In the genomic region with DNA sequence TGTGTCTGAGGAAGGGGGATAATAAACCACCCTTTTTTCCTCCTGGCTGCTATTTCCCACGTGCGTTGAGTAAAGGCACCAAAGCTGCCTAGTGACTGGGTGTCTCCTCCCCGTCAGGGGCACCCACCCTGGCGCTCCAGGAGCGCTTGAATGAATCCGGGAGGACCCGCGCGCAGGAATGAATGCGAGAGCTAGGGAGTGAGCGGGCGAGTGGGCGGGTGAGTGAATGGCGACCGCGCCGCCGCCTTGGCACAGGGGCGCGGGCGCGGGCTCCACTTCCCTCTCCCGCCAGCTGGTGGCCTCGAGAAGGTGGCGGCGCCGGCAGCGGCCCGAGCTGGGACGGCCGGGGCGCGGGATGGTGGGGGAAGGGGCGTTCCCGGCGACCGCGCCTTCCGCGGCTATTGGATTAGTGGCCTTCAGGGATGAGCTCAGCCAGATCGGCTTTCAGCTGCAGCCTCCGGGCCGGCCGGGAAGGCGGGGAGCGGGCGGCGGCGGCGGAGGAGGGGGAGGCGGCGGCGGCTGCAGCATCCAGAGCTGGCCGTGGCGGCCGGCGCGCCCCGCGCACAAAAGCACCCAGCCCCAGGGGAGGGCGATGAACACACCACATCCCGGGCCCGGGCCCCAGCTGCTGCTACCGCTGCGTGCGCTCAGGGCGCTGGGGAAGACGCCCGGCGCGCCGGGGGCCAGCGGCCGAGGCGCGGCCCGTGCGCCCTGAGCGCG, we compare ENCODE assay signal across 8 cellular contexts. TPM values are rescaled to one million over a fixed set of nuclear protein-coding genes. Genes with fewer than 3 reads are reported as not detected.
DNase-seq lines count a peak whose midpoint lies in the region; ATAC-seq and TF ChIP-seq lines count a peak whose summit lies in the region.

A gene (plus strand): TSS at position 435 of the 720 bp plus-strand sequence. CDS start 14,758 bp downstream, outside the sequence.

- intact Hi-C loops in esophagus squamous epithelium (cut with DNase I) (no loop called here), natural killer cell (cut with micrococcal nuclease) (no loop called here)

- H3K4me3 ChIP-seq in LNCaP clone FGC (ENCODE audit: low read depth, low read length) (no peak within 1 kb of the TSS), esophagus squamous epithelium (peak within 1 kb of the TSS; percentile 23 to 65 (median 42))

- TF ChIP-seq POLR2A in esophagus squamous epithelium (IDR thresholded peaks at IDR 0.05), result no peak

- peaks cover 65 to 71% of the 10 kb centered on the region in 2 donors for H3K27me3 Mint-ChIP-seq in T-cell
- H3K27me3 Mint-ChIP-seq in natural killer cell (ENCODE audit: low read depth in 2 of 2), result peaks cover 61 to 86% of the 10 kb centered on the region in 2 donors

- no peak within 1 kb of the TSS for H3K27ac ChIP-seq in esophagus squamous epithelium

- H3K9me3 ChIP-seq in esophagus squamous epithelium, result no peaks in the 10 kb centered on the region

- DNase-seq in DMS53 (lab: John Stamatoyannopoulos, UW) (peak; percentile 76), LNCaP clone FGC (ENCODE audit: low read depth) (no peak), T-cell (no peak), esophagus squamous epithelium (lab: John Stamatoyannopoulos, UW) (no peak), natural killer cell (no peak), hippocampal formation (lab: John Stamatoyannopoulos, UW) (no peak)
- no peak for DNase-seq in activated effector memory CD4-positive, alpha-beta T cell treated with Interleukin-2 at 50 U/mL for 16 hours

- H3K27ac Mint-ChIP-seq in T-cell (no peak within 1 kb of the TSS), natural killer cell (no peak within 1 kb of the TSS)

- H3K27me3 ChIP-seq in esophagus squamous epithelium, result peaks cover 12 to 92% (median 16%) of the 10 kb centered on the region in 4 donors

- H3K4me3 Mint-ChIP-seq in T-cell (peak within 1 kb of the TSS; percentile 46 to 79 (median 61)), natural killer cell (peak within 1 kb of the TSS; percentile 82)

- TF ChIP-seq CTCF in LNCaP clone FGC (IDR thresholded peaks at IDR 0.05; ENCODE audit: control insufficient read depth, extremely low read depth, insufficient read depth), result peak; percentile 44
- peak in 3 of 6 experiments; percentile 13 to 28 (median 27) for TF ChIP-seq CTCF in esophagus squamous epithelium (IDR thresholded peaks at IDR 0.05)
- no peak for TF ChIP-seq CTCF in natural killer cell (IDR thresholded peaks at IDR 0.05)

- no peaks in the 10 kb centered on the region for H3K36me3 ChIP-seq in esophagus squamous epithelium

- H3K36me3 Mint-ChIP-seq in T-cell (no peaks in the 10 kb centered on the region), natural killer cell (no peaks in the 10 kb centered on the region)

- H3K4me1 Mint-ChIP-seq in T-cell (peaks cover 13 to 17% (median 14%) of the 10 kb centered on the region in 3 donors), natural killer cell (peaks cover 7 to 16% of the 10 kb centered on the region in 2 donors)

- POLR2A ChIA-PET in T-cell (lab: Charles Lee), result no interaction called here

- peaks cover 13 to 27% (median 18%) of the 10 kb centered on the region in 3 donors for H3K4me1 ChIP-seq in esophagus squamous epithelium

- WGBS in esophagus squamous epithelium, 2 donors, result 0 to 3% methylated on average over 4 to 26 of the region's 80 CpGs

- ATAC-seq in T-cell (replicated peaks in 1 of 4) (peak in 2 of 4 experiments; percentile 33 to 57), natural killer cell (peak in 1 of 3 donors; percentile 67), GM21717 (IDR thresholded peaks at IDR 0.05; ENCODE audit: unreplicated experiment) (no peak)

- H3K9me3 Mint-ChIP-seq in T-cell (no peaks in the 10 kb centered on the region), natural killer cell (no peaks in the 10 kb centered on the region)

- CTCF ChIA-PET in T-cell (lab: Charles Lee), result interaction anchor here in 1 of 2 donors (0.7 kb wide), 1 partner anchor 578 kb away, joined by 3 read pairs; no protein-coding TSS in a partner anchor

RNA-seq across cellular contexts. Expression of the gene that starts here (rescaled TPM):
- total RNA-seq in T-cell (not detected), esophagus squamous epithelium (not detected), natural killer cell (not detected)
